Comparison of ENCODE assay signal across 1 cellular context in the genomic region with DNA sequence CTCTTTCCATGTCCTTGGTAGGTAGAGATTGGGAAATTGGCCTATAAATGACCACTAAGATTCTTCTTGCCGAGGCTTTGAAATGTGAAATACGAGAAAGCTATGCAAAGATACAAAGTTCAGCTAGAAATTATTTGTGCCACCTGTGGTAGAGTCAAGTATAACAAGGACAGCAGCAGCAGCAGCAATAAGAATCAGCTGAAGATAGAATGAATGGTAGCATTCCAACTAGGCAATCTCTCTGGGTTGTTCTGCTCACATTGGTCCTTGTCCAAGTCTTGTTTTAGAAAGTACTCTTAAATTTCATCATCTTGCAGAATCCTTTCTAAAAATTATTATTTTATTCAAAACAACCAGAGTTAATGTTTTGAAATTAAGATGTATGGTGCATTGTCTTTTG.
TF ChIP-seq lines count a peak whose summit lies in the region.

No MANE protein-coding gene starts in this region.

TF ChIP-seq in HepG2, 621 proteins besides CTCF, POLR2A, EP300 and RAD21:
- TF ChIP-seq CENPT (CRISPR knock-in tag; IDR thresholded peaks at IDR 0.05; ENCODE audit: low read depth) (no peak), ZNF549 (CRISPR knock-in tag; IDR thresholded peaks at IDR 0.05) (no peak), ZNF383 (CRISPR knock-in tag; IDR thresholded peaks at IDR 0.05; ENCODE audit: borderline replicate concordance) (no peak), NFYC (CRISPR knock-in tag; IDR thresholded peaks at IDR 0.05) (no peak), GZF1 (CRISPR knock-in tag; IDR thresholded peaks at IDR 0.05) (no peak), LBX2 (CRISPR knock-in tag; IDR thresholded peaks at IDR 0.05; ENCODE audit: borderline replicate concordance) (no peak), CHCHD3 (CRISPR knock-in tag; IDR thresholded peaks at IDR 0.05) (no peak)
- TF ChIP-seq, protein P1, sequence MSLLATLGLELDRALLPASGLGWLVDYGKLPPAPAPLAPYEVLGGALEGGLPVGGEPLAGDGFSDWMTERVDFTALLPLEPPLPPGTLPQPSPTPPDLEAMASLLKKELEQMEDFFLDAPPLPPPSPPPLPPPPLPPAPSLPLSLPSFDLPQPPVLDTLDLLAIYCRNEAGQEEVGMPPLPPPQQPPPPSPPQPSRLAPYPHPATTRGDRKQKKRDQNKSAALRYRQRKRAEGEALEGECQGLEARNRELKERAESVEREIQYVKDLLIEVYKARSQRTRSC (CRISPR knock-in tag; IDR thresholded peaks at IDR 0.05; ENCODE audit: low read depth), result no peak
TF ChIP-seq in HepG2: peak in this region for 0.
